8 cellular contexts compared by ENCODE assay signal in genomic region chr1:155562581-155563376, GRCh38. TPM values are rescaled to one million over a fixed set of nuclear protein-coding genes. Genes with fewer than 3 reads are reported as not detected.
DNase-seq lines count a peak whose midpoint lies in the region; ATAC-seq, FAIRE-seq and TF ChIP-seq lines count a peak whose summit lies in the region.

ASH1L (minus strand) TSS chr1:155562803; CDS start chr1:155521519, 41,284 bp downstream.

- intact Hi-C loops in kidney (cut with DNase I), result no loop called here

- H3K27ac ChIP-seq in kidney (ENCODE audit: low read depth in 2 of 2, low read length in 2 of 2), result peak within 1 kb of the TSS; percentile 100

- no peak for FAIRE-seq in kidney (lab: Jason Lieb, UNC)

- peak; percentile 99 for TF ChIP-seq POLR2A in GM19099 (IDR thresholded peaks at IDR 0.05; ENCODE audit: extremely low read depth, insufficient read length, low read depth)

- H3K9ac ChIP-seq in kidney (ENCODE audit: low read length in 2 of 2), result peak within 1 kb of the TSS; percentile 85 to 92

- DNase-seq in AG09319 (ENCODE audit: extremely low read depth, low read depth) (peak; percentile 80), NCI-H510A (lab: John Stamatoyannopoulos, UW) (peak; percentile 93), cerebellar nuclear complex (lab: John Stamatoyannopoulos, UW) (peak; percentile 33 to 73), kidney (peak; percentile 98)
- peak; percentile 89 for DNase-seq in activated CD4-positive, alpha-beta T cell treated with anti-CD3 and anti-CD28 coated beads for 1 hour
- DNase-seq in stimulated activated CD4-positive, alpha-beta T cell treated with anti-CD3 and anti-CD28 coated beads, Interleukin-15, amount 100 ng/mL, for 1 hour (ENCODE audit: low read depth in 1 of 2, low spot score in 1 of 2), result peak; percentile 88 to 90

- H3K9me3 ChIP-seq in kidney (ENCODE audit: control insufficient read depth in 1 of 2, low read length in 2 of 2), result no peaks in the 10 kb centered on the region

- ATAC-seq in HG03378 (IDR thresholded peaks at IDR 0.05; ENCODE audit: unreplicated experiment), result peak; percentile 62

- peaks cover 5 to 6% of the 10 kb centered on the region in 2 donors for H3K4me1 ChIP-seq in kidney (ENCODE audit: control insufficient read depth in 1 of 2, insufficient read depth in 1 of 2, low read depth in 1 of 2, low read length in 2 of 2)

- no peaks in the 10 kb centered on the region for H3K36me3 ChIP-seq in kidney (ENCODE audit: control insufficient read depth in 1 of 2, insufficient read depth in 2 of 2, low read length in 2 of 2)

- peak within 1 kb of the TSS; percentile 85 to 90 for H3K4me3 ChIP-seq in kidney (ENCODE audit: low read length in 2 of 2)

- TF ChIP-seq CTCF in AG09319 (IDR thresholded peaks at IDR 0.05; ENCODE audit: low read depth, low read length) (no peak), kidney (IDR thresholded peaks at IDR 0.05; ENCODE audit: borderline replicate concordance, extremely low read depth, insufficient read depth) (no peak)

RNA-seq across cellular contexts. Expression of gene ASH1L, which starts in this region (rescaled TPM):
- 68.5 TPM for total RNA-seq in kidney
- 4.2 TPM for polyA plus RNA-seq in kidney (ENCODE audit: insufficient read depth, low read depth, low replicate concordance)

Comparison
In these comparisons a context has a peak if more than half of its experiments do, and no peak if none do; other contexts are left out.
1. Peak in every context shown above with its lines: DNase-seq, ATAC-seq, H3K4me3 ChIP-seq and H3K27ac ChIP-seq.